ENCODE assay signal across 17 cellular contexts in the genomic region with DNA sequence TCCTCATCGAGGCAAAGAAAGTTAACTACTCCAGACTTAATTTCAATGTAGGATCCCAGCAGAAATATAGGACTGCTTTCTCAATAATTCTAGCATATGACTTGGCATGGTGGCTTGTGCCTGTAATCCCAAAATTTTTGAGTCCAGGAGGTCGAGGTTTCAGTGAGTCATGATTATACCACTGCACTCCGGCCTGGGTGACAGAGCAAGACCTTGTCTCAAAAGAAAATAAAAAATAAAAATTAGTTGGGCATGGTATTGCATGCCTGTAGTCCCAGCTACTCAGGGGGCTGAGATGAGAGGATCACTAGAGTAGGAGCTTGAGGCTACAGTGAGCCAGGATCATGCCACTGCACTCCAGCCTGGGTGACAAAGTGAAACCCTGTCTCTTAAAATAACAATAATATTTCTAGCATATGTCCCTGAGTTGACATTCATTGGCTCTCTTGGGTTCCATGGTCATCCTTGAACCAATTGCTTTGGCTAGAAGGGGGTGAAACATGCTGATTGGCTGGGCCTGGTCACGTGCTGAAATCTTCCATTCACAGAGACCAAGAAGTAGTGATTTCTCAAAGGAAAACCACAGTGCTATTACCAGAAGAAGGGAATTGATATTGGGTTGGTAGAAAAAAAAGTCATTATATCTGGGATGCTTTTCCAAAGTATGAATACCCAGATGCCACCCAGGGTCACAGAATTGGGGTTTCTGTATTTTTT.
"Had no signal": no experiment of that assay in that cellular context is flagged by ENCODE, and none has a peak within 500 bp of the region (broad histone marks: within the 10 kb centered on the region; RNA-seq: fewer than 3 reads in every experiment).

No MANE protein-coding gene starts in this region.

- H3K27ac ChIP-seq: cardiac muscle cell, pancreas had no signal

- DNase-seq: activated CD4-positive, alpha-beta T cell treated with anti-CD3 and anti-CD28 coated beads, Interleukin-2, amount 50 U/mL, for 4 hours; activated CD4-positive, CD25-positive, alpha-beta regulatory T cell treated with anti-CD3 and anti-CD28 coated beads, Interleukin-2, amount 50 U/mL, for 72 hours; activated naive CD4-positive, alpha-beta T cell treated with anti-CD3 and anti-CD28 coated beads, Interleukin-2, amount 50 U/mL, for 16 hours; foreskin fibroblast; hypothalamus; kidney; left ventricle myocardium inferior; mucosa of descending colon; naive thymus-derived CD4-positive, alpha-beta T cell; pancreas; stimulated activated CD4-positive, alpha-beta T cell treated with anti-CD3 and anti-CD28 coated beads, Interleukin-2, amount 100 ng/mL, for 48 hours had no signal

- H3K27ac Mint-ChIP-seq: activated T-helper 2 cell treated with anti-CD3 and anti-CD28 coated beads, Interferon-gamma antibody, Interleukin-2, Interleukin-4, amounts not matched to agents 10 μg/mL and 5 μg/mL and 100 μg/mL, durations not matched to agents 14 hours and 24 hours and 36 hours; memory B cell; naive thymus-derived CD4-positive, alpha-beta T cell; stimulated activated memory B cell treated with anti-CD40 and anti-IgM and Interleukin-4, amounts not matched to agents 10 μg/mL and 1 μg/mL and 100 μg/mL, for 72 hours; type B pancreatic cell had no signal

- H3K4me1 Mint-ChIP-seq: memory B cell; naive thymus-derived CD4-positive, alpha-beta T cell; stimulated activated memory B cell treated with anti-CD40 and anti-IgM and Interleukin-4, amounts not matched to agents 10 μg/mL and 1 μg/mL and 100 μg/mL, for 72 hours had no signal

- H3K9me3 Mint-ChIP-seq: activated T-helper 2 cell treated with anti-CD3 and anti-CD28 coated beads, Interferon-gamma antibody, Interleukin-2, Interleukin-4, amounts not matched to agents 10 μg/mL and 5 μg/mL and 100 μg/mL, durations not matched to agents 14 hours and 24 hours and 36 hours; memory B cell; naive thymus-derived CD4-positive, alpha-beta T cell; stimulated activated memory B cell treated with anti-CD40 and anti-IgM and Interleukin-4, amounts not matched to agents 10 μg/mL and 1 μg/mL and 100 μg/mL, for 72 hours; type B pancreatic cell had no signal

- ATAC-seq: esophagus mucosa; mucosa of descending colon; naive thymus-derived CD4-positive, alpha-beta T cell; pancreas; stimulated activated memory B cell treated with anti-CD40 and anti-IgM and Interleukin-4, amounts not matched to agents 10 μg/mL and 1 μg/mL and 100 μg/mL, for 72 hours had no signal

- H3K27me3 Mint-ChIP-seq: stimulated activated memory B cell treated with anti-CD40 and anti-IgM and Interleukin-4, amounts not matched to agents 10 μg/mL and 1 μg/mL and 100 μg/mL, for 72 hours; type B pancreatic cell had no signal

- H3K4me3 ChIP-seq: cardiac muscle cell, left ventricle myocardium inferior, mucosa of descending colon, pancreas had no signal

- H3K27me3 ChIP-seq: cardiac muscle cell, pancreas had no signal

- H3K36me3 ChIP-seq: cardiac muscle cell, pancreas had no signal

- FAIRE-seq: kidney, pancreas had no signal

- H3K4me1 ChIP-seq: pancreas had no signal

- H3K4me3 Mint-ChIP-seq: memory B cell; stimulated activated memory B cell treated with anti-CD40 and anti-IgM and Interleukin-4, amounts not matched to agents 10 μg/mL and 1 μg/mL and 100 μg/mL, for 72 hours; type B pancreatic cell had no signal

- H3K9me3 ChIP-seq: left ventricle myocardium inferior, mucosa of descending colon, pancreas had no signal
